ENCODE assay signal across 13 cellular contexts in the genomic region with DNA sequence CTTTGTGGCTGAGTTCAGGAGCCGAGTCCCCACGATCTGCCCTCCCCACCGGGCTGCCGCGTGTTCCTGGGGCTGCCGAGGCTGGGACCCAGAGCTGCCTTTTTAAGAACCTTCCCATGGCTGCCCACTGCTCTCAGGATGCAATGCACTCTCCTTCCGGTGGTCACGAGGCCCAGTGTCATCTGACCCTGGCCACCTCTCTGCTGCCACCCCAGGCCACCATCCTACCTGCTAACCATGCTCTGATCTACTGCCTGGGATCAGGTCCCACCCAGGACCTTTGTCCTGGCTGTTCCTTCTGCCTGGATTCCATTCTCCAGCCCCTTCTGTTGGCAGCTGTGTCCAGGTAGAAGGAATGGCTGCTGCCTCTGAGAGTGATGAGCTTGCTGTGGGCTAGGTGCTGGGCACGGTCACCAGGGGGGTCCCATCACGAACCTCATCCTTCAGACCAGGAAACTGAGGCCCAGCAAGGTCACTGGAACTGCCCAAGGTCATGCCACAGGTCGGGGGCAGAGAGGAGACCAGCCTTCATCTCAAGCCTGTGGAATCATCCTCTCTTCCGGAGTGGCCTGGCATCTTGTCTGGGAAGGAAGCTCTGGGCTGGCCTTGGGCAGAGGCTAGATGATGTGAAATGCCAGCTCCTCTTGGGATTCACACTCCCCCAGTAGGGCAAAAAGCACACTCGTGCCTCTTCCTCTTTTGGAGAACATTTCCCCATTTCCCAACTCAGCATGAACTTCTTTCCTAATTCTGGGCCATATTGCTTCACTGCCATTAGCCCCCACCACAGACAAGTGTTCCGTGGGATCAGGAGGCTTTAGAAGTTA. TPM values are rescaled to one million over a fixed set of nuclear protein-coding genes. Genes with fewer than 3 reads are reported as not detected.
DNase-seq lines count a peak whose midpoint lies in the region; ATAC-seq lines count a peak whose summit lies in the region.
"Had no signal": no experiment of that assay in that cellular context is flagged by ENCODE, and none has a peak within 500 bp of the region (broad histone marks: within the 10 kb centered on the region; RNA-seq: fewer than 3 reads in every experiment).

No MANE protein-coding gene starts in this region.

- intact Hi-C loops in sciatic nerve (cut with DNase I): no loop called here
- intact Hi-C loops in head of caudate nucleus (cut with DNase I): no loop called here

- peak overlapping the region; percentile 69 for H3K27ac ChIP-seq in layer of hippocampus (ENCODE audit: low read depth, low read length)

- ATAC-seq in sciatic nerve: peak; percentile 53
- ATAC-seq in HG02588 (IDR thresholded peaks at IDR 0.05; ENCODE audit: unreplicated experiment): no peak
- no peak for ATAC-seq in HG03280 (IDR thresholded peaks at IDR 0.05; ENCODE audit: unreplicated experiment)
- no peak for ATAC-seq in GM21390 (IDR thresholded peaks at IDR 0.05; ENCODE audit: unreplicated experiment)
- ATAC-seq: activated T-helper 17 cell treated with anti-CD3 and anti-CD28 coated beads, Interleukin-2, amount 50 U/mL, for 72 hours had no signal

- peaks cover 2% of the 10 kb centered on the region for H3K27me3 ChIP-seq in layer of hippocampus (ENCODE audit: control insufficient read depth, insufficient read depth, low read length)

- peak; percentile 1 for DNase-seq in GF-D8 (lab: John Stamatoyannopoulos, UW)
- peak; percentile 67 for DNase-seq in SKM-1 treated with dmso at 0.1 percent for 144 hours (lab: John Stamatoyannopoulos, UW; ENCODE audit: unreplicated experiment)
- no peak for DNase-seq in sciatic nerve (ENCODE audit: low spot score)
- DNase-seq in head of caudate nucleus: no peak
- DNase-seq: activated CD4-positive, alpha-beta T cell treated with anti-CD3 and anti-CD28 coated beads, Interleukin-2, amount 50 U/mL, for 1 hour; DMS53; T-helper 2 cell had no signal

RNA-seq across cellular contexts. Expression of gene PCK1, which starts 20.5 kb away (rescaled TPM):
- 5.3 TPM for total RNA-seq in sciatic nerve
- total RNA-seq: activated T-helper 17 cell treated with anti-CD3 and anti-CD28 coated beads, Interleukin-2, amount 50 U/mL, for 72 hours; mononuclear cell had no signal

RNA-seq across cellular contexts. Expression of gene ZBP1, which starts 38.8 kb away (rescaled TPM):
- 0.49 TPM for total RNA-seq in sciatic nerve

RNA-seq across cellular contexts. Expression of gene CTCFL, which starts 56.5 kb away (rescaled TPM):
- total RNA-seq in sciatic nerve: 0.27 TPM
- total RNA-seq: activated T-helper 17 cell treated with anti-CD3 and anti-CD28 coated beads, Interleukin-2, amount 50 U/mL, for 72 hours; mononuclear cell had no signal

Comparison
In these comparisons a context has a peak if more than half of its experiments do, and no peak if none do; other contexts are left out.
1. DNase-seq: peak in GF-D8 (single experiment) and SKM-1 treated with dmso at 0.1 percent for 144 hours (single experiment); none in sciatic nerve (single experiment) and head of caudate nucleus (0 of 42).